In genomic region chr1:22826630-22827580, GRCh38 we compare ENCODE assay signal across 10 cellular contexts.
A peak's percentile ranks its signal among the peaks of the same experiment; 100 is the strongest.
DNase-seq lines count a peak whose midpoint lies in the region; ATAC-seq and TF ChIP-seq lines count a peak whose summit lies in the region.
"Had no signal": no experiment of that assay in that cellular context is flagged by ENCODE, and none has a peak within 500 bp of the region (broad histone marks: within the 10 kb centered on the region; RNA-seq: fewer than 3 reads in every experiment).

No MANE protein-coding gene starts in this region.

- 36% methylated on average over 12 of the region's 15 CpGs for WGBS in mammary epithelial cell (ENCODE audit: low coverage, missing lambda C conversion rate)
- 72% methylated on average over 15 of the region's 15 CpGs for WGBS in smooth muscle cell (ENCODE audit: low lambda C conversion rate)

- H4K20me1 ChIP-seq in mammary epithelial cell (ENCODE audit: insufficient read depth, low read length) (no peaks in the 10 kb centered on the region), smooth muscle cell (ENCODE audit: low read depth) (no peaks in the 10 kb centered on the region)

- intact Hi-C loops in mammary epithelial cell (cut with micrococcal nuclease) (no loop called here), tibial artery (cut with DNase I; ENCODE audit: low total_unique reads) (no loop called here)
- intact Hi-C loops in activated CD4-positive, alpha-beta T cell treated with anti-CD3 and anti-CD28 coated beads for 36 hours (cut with DNase I, micrococcal nuclease), result no loop called here

- H3K27me3 ChIP-seq in HUES48 (ENCODE audit: control insufficient read depth, insufficient read depth, low read length) (no peaks in the 10 kb centered on the region), mammary epithelial cell (ENCODE audit: insufficient read depth, low read length) (no peaks in the 10 kb centered on the region), smooth muscle cell (ENCODE audit: low read depth) (peaks cover 13% of the 10 kb centered on the region), tibial artery (peaks cover 0 to 22% of the 10 kb centered on the region in 2 donors)

- H3K4me3 ChIP-seq in HUES48 (ENCODE audit: low read depth, low read length) (no peak overlapping the region), mammary epithelial cell (replicated peaks in 1 of 3; ENCODE audit: insufficient read depth in 1 of 3, low read depth in 2 of 3, low read length in 3 of 3) (no peak overlapping the region), smooth muscle cell (no peak overlapping the region), tibial artery (no peak overlapping the region)

- no peaks in the 10 kb centered on the region for H3K27me3 Mint-ChIP-seq in activated CD4-positive, alpha-beta T cell treated with anti-CD3 and anti-CD28 coated beads for 36 hours

- no peaks in the 10 kb centered on the region for H3K9me3 Mint-ChIP-seq in activated CD4-positive, alpha-beta T cell treated with anti-CD3 and anti-CD28 coated beads for 36 hours (ENCODE audit: low read depth)

- H3K4me1 Mint-ChIP-seq in activated CD4-positive, alpha-beta T cell treated with anti-CD3 and anti-CD28 coated beads for 36 hours, result no peaks in the 10 kb centered on the region

- H2AFZ ChIP-seq in mammary epithelial cell (ENCODE audit: low read depth, low read length) (peak overlapping the region; percentile 79), smooth muscle cell (ENCODE audit: low read depth) (no peak overlapping the region)

- H3K4me3 Mint-ChIP-seq in activated CD4-positive, alpha-beta T cell treated with anti-CD3 and anti-CD28 coated beads for 36 hours, result no peak overlapping the region

- CTCF ChIA-PET in mammary epithelial cell (lab: Charles Lee; ENCODE audit: low non-redundant PET), result no interaction called here
- CTCF ChIA-PET in activated CD4-positive, alpha-beta T cell treated with anti-CD3 and anti-CD28 coated beads for 36 hours (lab: Charles Lee), result no interaction called here

- no TSS peak for BruUV-seq in mammary epithelial cell (replicated peaks; lab: Mats Ljungman, UMichigan)

- dilution Hi-C loops in mammary epithelial cell (cut with HindIII; ENCODE audit: low sequenced_read_pairs), result no loop called here

- H3K36me3 ChIP-seq in HUES48 (ENCODE audit: control insufficient read depth, insufficient read depth, low read length), result no peaks in the 10 kb centered on the region
- H3K36me3 ChIP-seq in mammary epithelial cell (ENCODE audit: insufficient read depth, low read length), result no peaks in the 10 kb centered on the region
- H3K36me3 ChIP-seq in smooth muscle cell (ENCODE audit: low read depth), result no peaks in the 10 kb centered on the region
- H3K36me3 ChIP-seq in tibial artery, result no peaks in the 10 kb centered on the region

- DNase-seq in mammary epithelial cell (peak; percentile 56), iris pigment epithelial cell (ENCODE audit: low read depth) (peak; percentile 29), smooth muscle cell (lab: John Stamatoyannopoulos, UW; ENCODE audit: unreplicated experiment) (no peak), tibial artery (no peak)
- DNase-seq in activated CD4-positive, alpha-beta T cell treated with anti-CD3 and anti-CD28 coated beads for 36 hours, result no peak
- DNase-seq: central memory CD4-positive, alpha-beta T cell; T-helper 2 cell had no signal

- H3K4me2 ChIP-seq in mammary epithelial cell (ENCODE audit: insufficient read depth, low read depth, low read length) (peak overlapping the region; percentile 49), smooth muscle cell (peak overlapping the region; percentile 8)

- POLR2A ChIA-PET in activated CD4-positive, alpha-beta T cell treated with anti-CD3 and anti-CD28 coated beads for 36 hours (lab: Charles Lee), result no interaction called here

- H3K4me1 ChIP-seq in HUES48 (ENCODE audit: control insufficient read depth, insufficient read depth, low read length) (peaks cover 26% of the 10 kb centered on the region), mammary epithelial cell (ENCODE audit: insufficient read depth, low read length) (peaks cover 63% of the 10 kb centered on the region), smooth muscle cell (ENCODE audit: low read depth) (peaks cover 21% of the 10 kb centered on the region), tibial artery (peaks cover 0 to 14% (median 0%) of the 10 kb centered on the region in 4 donors)

- TF ChIP-seq CTCF in mammary epithelial cell (conservative IDR thresholded peaks at IDR 0.05 in 1 of 2, IDR thresholded peaks at IDR 0.05 in 1 of 2; ENCODE audit: extremely low read depth in 1 of 2, insufficient read depth in 1 of 2, low read depth in 1 of 2, low read length in 2 of 2), result no peak
- no peak for TF ChIP-seq CTCF in smooth muscle cell (IDR thresholded peaks at IDR 0.05; ENCODE audit: borderline replicate concordance, insufficient read depth, poor library complexity, severe bottlenecking)
- TF ChIP-seq CTCF in tibial artery (IDR thresholded peaks at IDR 0.05), result no peak

- H3K27ac ChIP-seq in HUES48 (ENCODE audit: low read depth, low read length), result peak overlapping the region; percentile 21
- H3K27ac ChIP-seq in mammary epithelial cell (ENCODE audit: insufficient read depth, low read depth, low read length), result no peak overlapping the region
- H3K27ac ChIP-seq in smooth muscle cell (ENCODE audit: low read depth), result peak overlapping the region; percentile 13
- H3K27ac ChIP-seq in tibial artery, result no peak overlapping the region

- no peaks in the 10 kb centered on the region for H3K9me3 ChIP-seq in HUES48 (ENCODE audit: control insufficient read depth, insufficient read depth, low read length)
- H3K9me3 ChIP-seq in mammary epithelial cell (replicated peaks; ENCODE audit: insufficient read depth, low read length), result no peaks in the 10 kb centered on the region
- no peaks in the 10 kb centered on the region for H3K9me3 ChIP-seq in smooth muscle cell (replicated peaks; ENCODE audit: low read depth)
- H3K9me3 ChIP-seq in tibial artery, result no peaks in the 10 kb centered on the region

- no peak overlapping the region for H3K9ac ChIP-seq in HUES48 (ENCODE audit: low read depth, low read length)
- no peak overlapping the region for H3K9ac ChIP-seq in mammary epithelial cell (ENCODE audit: insufficient read depth, low read length)
- no peak overlapping the region for H3K9ac ChIP-seq in smooth muscle cell (ENCODE audit: low read depth)

- no peaks in the 10 kb centered on the region for H3K36me3 Mint-ChIP-seq in activated CD4-positive, alpha-beta T cell treated with anti-CD3 and anti-CD28 coated beads for 36 hours (ENCODE audit: low read depth)

- no peak overlapping the region for H3K27ac Mint-ChIP-seq in activated CD4-positive, alpha-beta T cell treated with anti-CD3 and anti-CD28 coated beads for 36 hours

- H3K79me2 ChIP-seq in mammary epithelial cell (ENCODE audit: insufficient read depth, low read length) (no peaks in the 10 kb centered on the region), smooth muscle cell (ENCODE audit: low read depth) (no peaks in the 10 kb centered on the region)

- no peak for ATAC-seq in HG03139 (IDR thresholded peaks at IDR 0.05; ENCODE audit: unreplicated experiment)
- no peak for ATAC-seq in activated CD4-positive, alpha-beta T cell treated with anti-CD3 and anti-CD28 coated beads for 36 hours
- no peak for ATAC-seq in GM21390 (IDR thresholded peaks at IDR 0.05; ENCODE audit: unreplicated experiment)

- peaks cover 2% of the 10 kb centered on the region for H3F3A ChIP-seq in smooth muscle cell (ENCODE audit: low read depth)

- in situ Hi-C loops in mammary epithelial cell (cut with MboI; ENCODE audit: low sequenced_read_pairs in 2 of 2), result no loop called here

Comparison
In these comparisons a context has a peak if more than half of its experiments do, and no peak if none do; other contexts are left out.
1. H3K27ac ChIP-seq: peak in HUES48 (single experiment) and smooth muscle cell (single experiment); none in mammary epithelial cell (single experiment) and tibial artery (0 of 2).
2. DNase-seq: peak in mammary epithelial cell (single experiment) and iris pigment epithelial cell (single experiment); none in smooth muscle cell (single experiment), tibial artery (0 of 2) and activated CD4-positive, alpha-beta T cell treated with anti-CD3 and anti-CD28 coated beads for 36 hours (single experiment).